In the genomic region with DNA sequence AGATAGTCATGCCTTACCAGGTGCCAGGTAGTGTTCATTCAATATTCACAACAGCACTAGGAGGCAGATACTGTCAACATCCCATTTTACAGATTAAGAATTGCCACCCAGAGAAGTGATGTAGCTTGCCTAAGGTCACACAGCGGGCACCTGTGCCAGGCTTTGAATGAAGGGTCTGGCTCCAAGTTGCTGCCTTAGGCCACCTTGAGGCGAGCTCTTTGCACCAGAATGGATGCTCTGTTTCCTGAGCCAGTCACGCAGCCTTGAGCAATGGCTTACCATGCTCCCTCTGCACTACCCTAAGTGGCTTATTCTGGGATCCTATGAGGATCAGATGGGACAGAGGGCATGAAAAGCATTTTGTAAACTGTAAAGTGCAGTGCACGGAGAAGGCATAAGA, we compare ENCODE assay signal across 20 cellular contexts.
"Had no signal": no experiment of that assay in that cellular context is flagged by ENCODE, and none has a peak within 500 bp of the region (broad histone marks: within the 10 kb centered on the region; RNA-seq: fewer than 3 reads in every experiment).

No MANE protein-coding gene starts in this region.

- H3K36me3 ChIP-seq: esophagus muscularis mucosa, gastrocnemius medialis, heart right ventricle, left ventricle myocardium inferior, lower lobe of right lung, neural progenitor cell, pancreas, suprapubic skin, thyroid gland, upper lobe of left lung, uterus had no signal

- H3K4me2 ChIP-seq: neural progenitor cell, smooth muscle cell had no signal

- H2AFZ ChIP-seq: neural progenitor cell had no signal

- H3K4me3 ChIP-seq: esophagus muscularis mucosa, gastrocnemius medialis, heart right ventricle, left ventricle myocardium inferior, lower lobe of right lung, neural progenitor cell, pancreas, smooth muscle cell, suprapubic skin, thyroid gland, upper lobe of left lung, uterus had no signal

- DNase-seq: effector memory CD8-positive, alpha-beta T cell; gastrocnemius medialis; heart right ventricle; left ventricle myocardium inferior; lower lobe of right lung; natural killer cell; occipital lobe; right cardiac atrium; stimulated activated CD4-positive, alpha-beta T cell treated with anti-CD3 and anti-CD28 coated beads, Interleukin-4, amount 100 ng/mL, for 1 hour; stimulated activated CD8-positive, alpha-beta memory T cell treated with anti-CD3 and anti-CD28 coated beads, Interleukin-4, amount 100 ng/mL, for 48 hours; stimulated activated naive CD8-positive, alpha-beta T cell treated with anti-CD3 and anti-CD28 coated beads, Interleukin-15, Interleukin-2, amounts not matched to agents 100 U/mL and 50 U/mL, for 24 hours; thyroid gland; upper lobe of left lung; uterus had no signal

- H3K27ac ChIP-seq: epithelial cell of prostate, esophagus muscularis mucosa, gastrocnemius medialis, heart right ventricle, left ventricle myocardium inferior, lower lobe of right lung, neural progenitor cell, pancreas, suprapubic skin, thyroid gland, upper lobe of left lung, uterus had no signal

- H3K4me1 ChIP-seq: gastrocnemius medialis, neural progenitor cell, uterus had no signal

- H3K9me3 ChIP-seq: gastrocnemius medialis, heart right ventricle, lower lobe of right lung, pancreas, suprapubic skin, thyroid gland, upper lobe of left lung, uterus had no signal

- H3K27me3 ChIP-seq: esophagus muscularis mucosa, gastrocnemius medialis, heart right ventricle, neural progenitor cell, pancreas, suprapubic skin, thyroid gland, upper lobe of left lung, uterus had no signal

- H3K9ac ChIP-seq: neural progenitor cell had no signal
